In the genomic region with DNA sequence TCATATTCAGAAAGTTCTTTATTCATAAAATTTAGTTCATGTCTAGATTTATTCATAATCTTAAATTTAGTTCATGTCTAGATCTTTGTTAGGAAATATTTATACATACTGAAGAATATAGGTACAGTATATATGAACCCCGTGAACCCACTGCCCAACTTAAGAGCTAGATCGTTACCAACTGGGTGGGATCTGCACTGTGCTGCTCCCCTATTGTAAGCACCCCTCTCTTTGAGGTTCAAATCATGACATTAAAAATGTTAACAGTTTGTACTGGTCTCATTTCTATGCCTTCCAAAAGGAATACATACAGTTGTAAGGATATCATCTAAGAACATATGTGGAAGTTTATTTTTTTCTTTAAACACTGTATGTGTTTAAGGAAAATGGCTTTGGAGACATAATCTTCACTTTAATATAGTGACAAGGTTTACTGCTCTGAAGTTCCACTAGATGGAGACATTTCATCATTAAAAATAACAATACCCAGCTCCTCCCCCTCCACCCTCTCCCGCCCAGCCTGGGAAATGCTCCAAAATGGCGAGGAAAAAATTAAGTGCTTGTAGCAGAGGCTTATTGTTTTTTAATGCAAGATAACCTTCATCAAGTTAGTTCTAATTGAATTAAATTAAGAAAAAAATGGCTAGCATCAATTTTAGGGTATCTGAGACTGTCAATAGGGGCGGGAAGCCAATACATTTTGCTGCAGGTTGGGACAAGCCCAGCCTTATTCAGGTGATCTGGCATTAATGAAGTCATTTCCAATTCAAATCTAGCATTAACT, we compare ENCODE assay signal across 8 cellular contexts.
DNase-seq lines count a peak whose midpoint lies in the region; ATAC-seq and TF ChIP-seq lines count a peak whose summit lies in the region.

No MANE protein-coding gene starts in this region.

- no peaks in the 10 kb centered on the region for H3K9me3 ChIP-seq in lower lobe of right lung

- H3K4me1 ChIP-seq in lower lobe of right lung = peaks cover 35% of the 10 kb centered on the region

- peaks cover 2% of the 10 kb centered on the region; the same call in 1 of the 2 replicates for H3K36me3 ChIP-seq in BJ (ENCODE audit: control insufficient read depth, insufficient read depth, low read length)
- H3K36me3 ChIP-seq in lower lobe of right lung = peaks cover 31% of the 10 kb centered on the region

- DNase-seq in BJ (ENCODE audit: low read depth) = no peak
- peak; percentile 80 for DNase-seq in NCI-H2196 (lab: John Stamatoyannopoulos, UW; ENCODE audit: unreplicated experiment)
- DNase-seq in activated CD4-positive, alpha-beta T cell treated with anti-CD3 and anti-CD28 coated beads for 1 hour = peak; percentile 47
- DNase-seq in dermis blood vessel endothelial cell = peak; percentile 83
- no peak for DNase-seq in lower lobe of right lung
- peak; percentile 22 for DNase-seq in stimulated activated CD8-positive, alpha-beta memory T cell treated with anti-CD3 and anti-CD28 coated beads, Interleukin-15, amount 100 ng/mL, for 1 hour (ENCODE audit: low read depth)

- POLR2A ChIA-PET in BJ (lab: Charles Lee) = interaction anchor here (0.6 to 0.7 kb wide), 2 partner anchors 286 to 334 kb away, joined by 3 to 5 read pairs; no protein-coding TSS in a partner anchor

- no peaks in the 10 kb centered on the region for H3K27me3 ChIP-seq in BJ (ENCODE audit: control insufficient read depth, insufficient read depth, low read length)
- H3K27me3 ChIP-seq in lower lobe of right lung (ENCODE audit: low read depth) = no peaks in the 10 kb centered on the region

- intact Hi-C loops in lower lobe of right lung (cut with DNase I) = loop anchor here (5.0 kb wide), 1 partner anchor 287 kb away; no protein-coding TSS in a partner anchor

- CTCF ChIA-PET in BJ (lab: Yijun Ruan, JAX) = interaction anchor here (0.6 to 6.1 kb wide), 24 partner anchors 12 to 376 kb away, joined by 3 to 82 read pairs (median 4); no protein-coding TSS in a partner anchor

- peak; percentile 84 for ATAC-seq in GM18873 (IDR thresholded peaks at IDR 0.05; ENCODE audit: low FRiP score, unreplicated experiment)
- peak; percentile 84 for ATAC-seq in HG03159 (IDR thresholded peaks at IDR 0.05; ENCODE audit: unreplicated experiment)
- ATAC-seq in lower lobe of right lung = peak; percentile 87 to 89

- H3K27ac ChIP-seq in lower lobe of right lung = peak overlapping the region; percentile 33

- TF ChIP-seq CTCF in BJ (IDR thresholded peaks at IDR 0.05; ENCODE audit: insufficient read depth, low read depth, low read length) (peak; percentile 53), lower lobe of right lung (IDR thresholded peaks at IDR 0.05) (peak; percentile 69)

- H3K4me3 ChIP-seq in BJ (ENCODE audit: low read depth, low read length) (no peak overlapping the region), lower lobe of right lung (peak overlapping the region; percentile 25)

Comparison
In these comparisons a context has a peak if more than half of its experiments do, and no peak if none do; other contexts are left out.
1. DNase-seq: peak in NCI-H2196 (single experiment), activated CD4-positive, alpha-beta T cell treated with anti-CD3 and anti-CD28 coated beads for 1 hour (single experiment), dermis blood vessel endothelial cell (single experiment) and stimulated activated CD8-positive, alpha-beta memory T cell treated with anti-CD3 and anti-CD28 coated beads, Interleukin-15, amount 100 ng/mL, for 1 hour (single experiment); none in BJ (single experiment) and lower lobe of right lung (single experiment).
2. Peak in every context shown above with its lines, with median percentiles within 50 percentile points of each other: ATAC-seq.